Comparison of ENCODE assay signal across 9 cellular contexts in the genomic region with DNA sequence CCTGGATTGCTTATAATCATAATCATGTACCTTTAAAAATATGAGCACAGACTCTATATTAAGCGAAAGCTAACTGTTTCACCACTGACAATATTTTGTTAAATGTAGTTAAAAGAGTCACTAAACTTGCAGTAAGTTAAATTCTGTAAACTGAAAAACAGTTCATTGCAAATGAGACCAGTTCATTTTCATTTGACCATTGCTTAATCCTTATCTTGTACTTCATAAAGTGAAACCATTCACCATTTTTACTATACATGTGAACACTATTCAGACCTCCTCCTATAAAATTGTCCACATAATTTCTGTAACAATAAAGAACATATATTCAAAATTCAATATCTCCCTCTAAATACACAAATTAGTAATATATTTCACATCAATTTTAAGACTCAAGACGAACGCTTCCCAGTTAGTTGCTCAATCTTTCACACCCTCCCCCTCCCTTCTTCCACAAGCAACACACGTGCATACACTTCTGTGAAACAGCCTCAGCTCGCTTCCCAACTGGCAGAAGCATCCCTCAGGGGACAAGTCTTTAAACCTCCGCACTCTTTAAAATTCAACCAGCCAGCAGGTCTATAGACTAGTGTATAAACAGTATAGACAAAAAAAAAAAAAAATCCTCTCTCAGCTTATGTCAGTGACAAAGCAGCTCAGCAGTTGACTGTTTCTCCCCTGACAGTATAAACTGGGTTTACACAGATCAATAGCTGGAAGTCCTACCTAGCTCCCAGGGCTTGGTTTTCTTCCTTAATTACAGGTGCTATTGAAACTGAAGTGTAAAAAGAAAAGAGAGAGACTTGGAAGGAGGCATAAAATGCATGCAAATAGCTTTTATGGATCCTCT.
DNase-seq lines count a peak whose midpoint lies in the region; ATAC-seq, FAIRE-seq and TF ChIP-seq lines count a peak whose summit lies in the region.
"Had no signal": no experiment of that assay in that cellular context is flagged by ENCODE, and none has a peak within 500 bp of the region (broad histone marks: within the 10 kb centered on the region; RNA-seq: fewer than 3 reads in every experiment).

No MANE protein-coding gene starts in this region.

- no peaks in the 10 kb centered on the region for H3K36me3 Mint-ChIP-seq in mesothelial cell of epicardium
- no peaks in the 10 kb centered on the region for H3K36me3 Mint-ChIP-seq in activated naive CD8-positive, alpha-beta T cell treated with anti-CD3 and anti-CD28 coated beads, Interleukin-2, amount 50 U/mL, for 24 hours (ENCODE audit: low read depth)
- peaks cover 3% of the 10 kb centered on the region for H3K36me3 Mint-ChIP-seq in activated CD8-positive, alpha-beta T cell treated with anti-CD3 and anti-CD28 coated beads, Interleukin-2, amount 10 ng/mL, durations not matched to agents 7 days and 5 days (ENCODE audit: low read depth)

- no peaks in the 10 kb centered on the region for H3K27me3 ChIP-seq in mammary epithelial cell (ENCODE audit: insufficient read depth, low read length)

- no peak overlapping the region for H3K9ac ChIP-seq in mammary epithelial cell (ENCODE audit: insufficient read depth, low read length)

- H3K4me1 ChIP-seq in mammary epithelial cell (ENCODE audit: insufficient read depth, low read length) = no peaks in the 10 kb centered on the region

- no peaks in the 10 kb centered on the region for H4K20me1 ChIP-seq in mammary epithelial cell (ENCODE audit: insufficient read depth, low read length)

- no peak for FAIRE-seq in GM12892 (lab: Jason Lieb, UNC)

- no peak for TF ChIP-seq POLR2A in GM12892 (IDR thresholded peaks at IDR 0.05; ENCODE audit: low read depth, low read length)

- H3K27ac Mint-ChIP-seq in mesothelial cell of epicardium = peak overlapping the region; percentile 53
- H3K27ac Mint-ChIP-seq in activated naive CD8-positive, alpha-beta T cell treated with anti-CD3 and anti-CD28 coated beads, Interleukin-2, amount 50 U/mL, for 24 hours = no peak overlapping the region
- H3K27ac Mint-ChIP-seq in activated CD8-positive, alpha-beta T cell treated with anti-CD3 and anti-CD28 coated beads, Interleukin-2, amount 10 ng/mL, durations not matched to agents 7 days and 5 days = no peak overlapping the region
- H3K27ac Mint-ChIP-seq: activated B cell treated with CpG ODN at 0.5 μM for 24 hours had no signal

- dilution Hi-C loops in mammary epithelial cell (cut with HindIII; ENCODE audit: low sequenced_read_pairs) = no loop called here

- H3K36me3 ChIP-seq in mammary epithelial cell (ENCODE audit: insufficient read depth, low read length) = no peaks in the 10 kb centered on the region

- TF ChIP-seq CTCF in mammary epithelial cell (conservative IDR thresholded peaks at IDR 0.05 in 1 of 2, IDR thresholded peaks at IDR 0.05 in 1 of 2; ENCODE audit: extremely low read depth in 1 of 2, insufficient read depth in 1 of 2, low read depth in 1 of 2, low read length in 2 of 2) (no peak), mesothelial cell of epicardium (IDR thresholded peaks at IDR 0.05; ENCODE audit: unreplicated experiment) (no peak)

- peak overlapping the region; percentile 27 to 52 (median 32) for H3K4me3 ChIP-seq in mammary epithelial cell (replicated peaks in 1 of 3; ENCODE audit: insufficient read depth in 1 of 3, low read depth in 2 of 3, low read length in 3 of 3)

- ATAC-seq in activated naive CD8-positive, alpha-beta T cell treated with anti-CD3 and anti-CD28 coated beads, Interleukin-2, amount 50 U/mL, for 24 hours = no peak
- no peak for ATAC-seq in activated CD8-positive, alpha-beta T cell treated with anti-CD3 and anti-CD28 coated beads, Interleukin-2, amount 10 ng/mL, durations not matched to agents 7 days and 5 days
- no peak for ATAC-seq in GM19324 (IDR thresholded peaks at IDR 0.05; ENCODE audit: low FRiP score, unreplicated experiment)

- DNase-seq in AG20443 (ENCODE audit: low spot score) (peak; percentile 35), NCI-H1694 (lab: John Stamatoyannopoulos, UW) (peak; percentile 55), mammary epithelial cell (peak; percentile 13), mesothelial cell of epicardium (ENCODE audit: low spot score in 2 of 2, unreplicated experiment in 2 of 2) (no peak), GM12892 (ENCODE audit: insufficient read length) (no peak)
- no peak for DNase-seq in activated naive CD8-positive, alpha-beta T cell treated with anti-CD3 and anti-CD28 coated beads, Interleukin-2, amount 50 U/mL, for 24 hours
- DNase-seq in activated CD8-positive, alpha-beta T cell treated with anti-CD3 and anti-CD28 coated beads, Interleukin-2, amount 10 ng/mL, durations not matched to agents 7 days and 5 days = no peak
- DNase-seq: activated B cell treated with CpG ODN at 0.5 μM for 24 hours had no signal

- intact Hi-C loops in mammary epithelial cell (cut with micrococcal nuclease) = no loop called here

- H2AFZ ChIP-seq in mammary epithelial cell (ENCODE audit: low read depth, low read length) = no peak overlapping the region

- H3K4me2 ChIP-seq in mammary epithelial cell (ENCODE audit: insufficient read depth, low read depth, low read length) = peak overlapping the region; percentile 75

- in situ Hi-C loops in mammary epithelial cell (cut with MboI; ENCODE audit: low sequenced_read_pairs in 2 of 2) = loop anchor here in 1 of 2 donors (25.0 kb wide), 1 partner anchor 187 kb away; no protein-coding TSS in a partner anchor

- peak overlapping the region; percentile 5 for H3K27ac ChIP-seq in mammary epithelial cell (ENCODE audit: insufficient read depth, low read depth, low read length)

- peak overlapping the region; percentile 18 for H3K4me3 Mint-ChIP-seq in mesothelial cell of epicardium
- no peak overlapping the region for H3K4me3 Mint-ChIP-seq in activated naive CD8-positive, alpha-beta T cell treated with anti-CD3 and anti-CD28 coated beads, Interleukin-2, amount 50 U/mL, for 24 hours
- no peak overlapping the region for H3K4me3 Mint-ChIP-seq in activated CD8-positive, alpha-beta T cell treated with anti-CD3 and anti-CD28 coated beads, Interleukin-2, amount 10 ng/mL, durations not matched to agents 7 days and 5 days
- H3K4me3 Mint-ChIP-seq: activated B cell treated with CpG ODN at 0.5 μM for 24 hours had no signal

- H3K4me1 Mint-ChIP-seq in mesothelial cell of epicardium = peaks cover 45% of the 10 kb centered on the region
- no peaks in the 10 kb centered on the region for H3K4me1 Mint-ChIP-seq in activated naive CD8-positive, alpha-beta T cell treated with anti-CD3 and anti-CD28 coated beads, Interleukin-2, amount 50 U/mL, for 24 hours
- no peaks in the 10 kb centered on the region for H3K4me1 Mint-ChIP-seq in activated CD8-positive, alpha-beta T cell treated with anti-CD3 and anti-CD28 coated beads, Interleukin-2, amount 10 ng/mL, durations not matched to agents 7 days and 5 days (ENCODE audit: low read depth)

- no TSS peak for BruUV-seq in mammary epithelial cell (replicated peaks; lab: Mats Ljungman, UMichigan)

- CTCF ChIA-PET in mammary epithelial cell (lab: Charles Lee; ENCODE audit: low non-redundant PET) = no interaction called here
- CTCF ChIA-PET in activated CD8-positive, alpha-beta T cell treated with anti-CD3 and anti-CD28 coated beads, Interleukin-2, amount 10 ng/mL, durations not matched to agents 7 days and 5 days (lab: Charles Lee) = interaction anchor here (0.8 kb wide), 1 partner anchor 57 kb away, joined by 3 read pairs; no protein-coding TSS in a partner anchor

- H3K9me3 Mint-ChIP-seq in mesothelial cell of epicardium = no peaks in the 10 kb centered on the region
- H3K9me3 Mint-ChIP-seq in activated naive CD8-positive, alpha-beta T cell treated with anti-CD3 and anti-CD28 coated beads, Interleukin-2, amount 50 U/mL, for 24 hours = no peaks in the 10 kb centered on the region
- no peaks in the 10 kb centered on the region for H3K9me3 Mint-ChIP-seq in activated CD8-positive, alpha-beta T cell treated with anti-CD3 and anti-CD28 coated beads, Interleukin-2, amount 10 ng/mL, durations not matched to agents 7 days and 5 days (ENCODE audit: insufficient read depth)
- H3K9me3 Mint-ChIP-seq: activated B cell treated with CpG ODN at 0.5 μM for 24 hours had no signal

- H3K79me2 ChIP-seq in mammary epithelial cell (ENCODE audit: insufficient read depth, low read length) = no peaks in the 10 kb centered on the region

- WGBS in mammary epithelial cell (ENCODE audit: low coverage, missing lambda C conversion rate) = 47% methylated on average over 6 of the region's 6 CpGs

- no peaks in the 10 kb centered on the region for H3K9me3 ChIP-seq in mammary epithelial cell (replicated peaks; ENCODE audit: insufficient read depth, low read length)

- no peaks in the 10 kb centered on the region for H3K27me3 Mint-ChIP-seq in mesothelial cell of epicardium (ENCODE audit: low read depth)
- no peaks in the 10 kb centered on the region for H3K27me3 Mint-ChIP-seq in activated naive CD8-positive, alpha-beta T cell treated with anti-CD3 and anti-CD28 coated beads, Interleukin-2, amount 50 U/mL, for 24 hours
- H3K27me3 Mint-ChIP-seq in activated CD8-positive, alpha-beta T cell treated with anti-CD3 and anti-CD28 coated beads, Interleukin-2, amount 10 ng/mL, durations not matched to agents 7 days and 5 days (ENCODE audit: low read depth) = no peaks in the 10 kb centered on the region
- H3K27me3 Mint-ChIP-seq: activated B cell treated with CpG ODN at 0.5 μM for 24 hours had no signal

- POLR2A ChIA-PET in activated CD8-positive, alpha-beta T cell treated with anti-CD3 and anti-CD28 coated beads, Interleukin-2, amount 10 ng/mL, durations not matched to agents 7 days and 5 days (lab: Charles Lee) = no interaction called here

Comparison
In these comparisons a context has a peak if more than half of its experiments do, and no peak if none do; other contexts are left out.
1. DNase-seq: peak in AG20443 (single experiment), NCI-H1694 (single experiment) and mammary epithelial cell (single experiment); none in mesothelial cell of epicardium (0 of 2), activated naive CD8-positive, alpha-beta T cell treated with anti-CD3 and anti-CD28 coated beads, Interleukin-2, amount 50 U/mL, for 24 hours (single experiment), activated CD8-positive, alpha-beta T cell treated with anti-CD3 and anti-CD28 coated beads, Interleukin-2, amount 10 ng/mL, durations not matched to agents 7 days and 5 days (single experiment) and GM12892 (single experiment).